Comparison of ENCODE assay signal across 17 cellular contexts in the genomic region with DNA sequence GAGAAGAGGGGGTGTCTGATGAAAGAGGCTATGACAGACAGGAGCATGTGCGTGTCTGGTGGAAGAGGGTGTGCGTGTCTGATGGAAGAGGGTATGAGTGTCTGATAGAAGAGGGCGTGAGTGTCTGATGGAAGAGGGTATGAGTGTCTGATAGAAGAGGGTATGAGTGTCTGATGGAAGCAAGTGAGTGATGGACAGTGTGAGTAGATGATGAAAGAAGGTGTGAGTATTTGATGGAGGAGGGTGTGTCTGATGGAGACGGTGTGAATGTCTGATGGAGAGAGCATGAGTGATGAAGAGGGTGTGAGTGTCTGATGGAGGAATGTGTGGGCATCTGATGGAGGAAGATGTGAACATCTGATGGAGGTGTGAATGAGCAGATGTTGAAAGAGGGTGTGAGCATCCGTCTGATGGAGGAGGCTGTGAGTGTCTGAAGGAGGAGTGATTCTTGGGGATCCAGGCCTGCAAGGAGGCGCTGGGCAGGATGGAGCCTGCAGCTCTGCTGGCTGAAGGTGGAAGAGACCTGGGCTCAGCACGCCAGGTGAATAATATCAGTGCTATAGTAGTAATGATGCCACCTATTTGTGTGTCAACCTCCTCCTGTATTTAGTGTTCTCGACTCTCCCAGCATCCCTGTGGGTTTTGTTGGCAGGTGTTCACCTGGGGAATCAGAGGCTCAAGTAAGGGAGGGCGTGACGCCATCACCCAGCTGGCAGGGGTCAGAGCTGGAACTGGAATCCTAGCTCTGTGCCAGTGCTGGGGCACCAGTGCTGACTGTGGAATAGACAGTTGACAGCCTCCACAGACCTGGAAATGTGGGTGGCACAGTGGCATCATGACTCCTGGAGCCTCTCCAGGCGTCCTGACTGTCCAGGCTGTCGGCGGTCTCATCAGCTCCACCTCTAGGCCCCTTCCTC.
A peak's percentile ranks its signal among the peaks of the same experiment; 100 is the strongest.
DNase-seq lines count a peak whose midpoint lies in the region; ATAC-seq and TF ChIP-seq lines count a peak whose summit lies in the region.
"Had no signal": no experiment of that assay in that cellular context is flagged by ENCODE, and none has a peak within 500 bp of the region (broad histone marks: within the 10 kb centered on the region; RNA-seq: fewer than 3 reads in every experiment).

No MANE protein-coding gene starts in this region.

- no peak overlapping the region for H3K4me3 ChIP-seq in heart left ventricle
- no peak overlapping the region for H3K4me3 ChIP-seq in right atrium auricular region
- H3K4me3 ChIP-seq in upper lobe of left lung = no peak overlapping the region
- H3K4me3 ChIP-seq: ascending aorta, GM23338, vagina had no signal

- POLR2A ChIA-PET in naive thymus-derived CD8-positive, alpha-beta T cell (lab: Charles Lee) = no interaction called here

- H3K9me3 ChIP-seq in heart left ventricle = no peaks in the 10 kb centered on the region
- no peaks in the 10 kb centered on the region for H3K9me3 ChIP-seq in right atrium auricular region
- no peaks in the 10 kb centered on the region for H3K9me3 ChIP-seq in upper lobe of left lung
- H3K9me3 ChIP-seq: ascending aorta, vagina had no signal

- TF ChIP-seq POLR2A in heart left ventricle (IDR thresholded peaks at IDR 0.05) (no peak), upper lobe of left lung (IDR thresholded peaks at IDR 0.05) (no peak)

- H3K9me3 Mint-ChIP-seq in naive thymus-derived CD8-positive, alpha-beta T cell = no peaks in the 10 kb centered on the region
- H3K9me3 Mint-ChIP-seq: GM23338 had no signal

- no peak overlapping the region for H3K4me3 Mint-ChIP-seq in naive thymus-derived CD8-positive, alpha-beta T cell
- H3K4me3 Mint-ChIP-seq: GM23338 had no signal

- H3K27me3 ChIP-seq in heart left ventricle (no peaks in the 10 kb centered on the region), right atrium auricular region (no peaks in the 10 kb centered on the region), upper lobe of left lung (no peaks in the 10 kb centered on the region)
- H3K27me3 ChIP-seq: ascending aorta, vagina had no signal

- H3K27ac ChIP-seq in heart left ventricle (no peak overlapping the region), right atrium auricular region (no peak overlapping the region), epithelial cell of prostate (peak overlapping the region; percentile 89), upper lobe of left lung (peak overlapping the region in 3 of 4 donors; percentile 7 to 69 (median 62))
- H3K27ac ChIP-seq: ascending aorta, vagina had no signal

- DNase-seq in heart left ventricle (no peak), right atrium auricular region (ENCODE audit: low spot score) (no peak), NCI-H2196 (lab: John Stamatoyannopoulos, UW; ENCODE audit: unreplicated experiment) (peak; percentile 78), epithelial cell of prostate (ENCODE audit: low read depth, low spot score) (no peak), upper lobe of left lung (no peak)
- DNase-seq in effector CD4-positive, alpha-beta T cell = no peak
- no peak for DNase-seq in naive thymus-derived CD8-positive, alpha-beta T cell
- DNase-seq in central memory CD4-positive, alpha-beta T cell = no peak
- DNase-seq: activated CD4-positive, alpha-beta T cell treated with anti-CD3 and anti-CD28 coated beads for 48 hours; AML-193; foreskin melanocyte; Karpas-422; NCI-H2081 treated with DMSO at 0.1 percent for 48 hours; stimulated activated CD4-positive, alpha-beta T cell treated with anti-CD3 and anti-CD28 coated beads, Interleukin-1b, Interleukin-23, amount 100 ng/mL, for 48 hours had no signal

- H3K4me1 ChIP-seq in heart left ventricle (peaks cover 0 to 43% (median 6%) of the 10 kb centered on the region in 12 donors), right atrium auricular region (peaks cover 0 to 58% of the 10 kb centered on the region in 2 donors), upper lobe of left lung (peaks cover 0 to 15% (median 8%) of the 10 kb centered on the region in 4 donors)
- H3K4me1 ChIP-seq: ascending aorta had no signal

- no peaks in the 10 kb centered on the region for H3K36me3 Mint-ChIP-seq in naive thymus-derived CD8-positive, alpha-beta T cell

- intact Hi-C loops in heart left ventricle (cut with DNase I) = loop anchor here in 2 of 10 donors (10.0 kb wide), 1 partner anchor 246 kb away; no protein-coding TSS in a partner anchor

- no peak for TF ChIP-seq EP300 in upper lobe of left lung (IDR thresholded peaks at IDR 0.05)

- no peaks in the 10 kb centered on the region for H3K36me3 ChIP-seq in heart left ventricle
- H3K36me3 ChIP-seq in right atrium auricular region = no peaks in the 10 kb centered on the region
- H3K36me3 ChIP-seq in upper lobe of left lung = no peaks in the 10 kb centered on the region
- H3K36me3 ChIP-seq: ascending aorta, vagina had no signal

- peaks cover 0 to 4% (median 1%) of the 10 kb centered on the region in 4 donors for H3K4me1 Mint-ChIP-seq in naive thymus-derived CD8-positive, alpha-beta T cell

- WGBS in heart left ventricle, 4 donors = 63 to 82% (median 80%) methylated on average over 11 to 13 of the region's 13 CpGs
- WGBS in upper lobe of left lung, 2 donors = 76 to 81% methylated on average over 9 to 13 of the region's 13 CpGs

- ATAC-seq in heart left ventricle (peak in 3 of 4 donors; percentile 21 to 38 (median 36)), upper lobe of left lung (ENCODE audit: low FRiP score in 2 of 2) (no peak)
- ATAC-seq in naive thymus-derived CD8-positive, alpha-beta T cell = no peak
- ATAC-seq: GM23338 had no signal

- peak overlapping the region in 1 of 10 donors; percentile 15 for H3K27ac Mint-ChIP-seq in naive thymus-derived CD8-positive, alpha-beta T cell
- H3K27ac Mint-ChIP-seq: GM23338 had no signal

- TF ChIP-seq CTCF in heart left ventricle (IDR thresholded peaks at IDR 0.05) = no peak
- TF ChIP-seq CTCF in right atrium auricular region (IDR thresholded peaks at IDR 0.05) = no peak
- TF ChIP-seq CTCF in upper lobe of left lung (IDR thresholded peaks at IDR 0.05) = no peak

- H3K27me3 Mint-ChIP-seq in naive thymus-derived CD8-positive, alpha-beta T cell = peaks cover 18 to 50% (median 23%) of the 10 kb centered on the region in 5 donors

Comparison
In these comparisons a context has a peak if more than half of its experiments do, and no peak if none do; other contexts are left out.
1. ATAC-seq: peak in heart left ventricle (3 of 4); none in upper lobe of left lung (0 of 2) and naive thymus-derived CD8-positive, alpha-beta T cell (0 of 2).
2. H3K27ac ChIP-seq: peak in epithelial cell of prostate (single experiment) and upper lobe of left lung (3 of 4); none in heart left ventricle (0 of 12) and right atrium auricular region (0 of 2).